ENCODE assay signal across 8 cellular contexts in genomic region chr4:86892639-86892965, GRCh38. TPM values are rescaled to one million over a fixed set of nuclear protein-coding genes. Genes with fewer than 3 reads are reported as not detected.
A peak's percentile ranks its signal among the peaks of the same experiment; 100 is the strongest.
DNase-seq lines count a peak whose midpoint lies in the region; ATAC-seq and TF ChIP-seq lines count a peak whose summit lies in the region.

No MANE protein-coding gene starts in this region.

- no peaks in the 10 kb centered on the region for H3K9me3 Mint-ChIP-seq in activated CD4-positive, alpha-beta T cell treated with anti-CD3 and anti-CD28 coated beads, Interleukin-2, amount 10 ng/mL, durations not matched to agents 24 days and 14 days

- H3K36me3 Mint-ChIP-seq in activated CD4-positive, alpha-beta T cell treated with anti-CD3 and anti-CD28 coated beads, Interleukin-2, amount 10 ng/mL, durations not matched to agents 24 days and 14 days (ENCODE audit: low read depth): no peaks in the 10 kb centered on the region

- no peaks in the 10 kb centered on the region for H3K36me3 ChIP-seq in RWPE2 (ENCODE audit: low read depth)

- H3K27me3 Mint-ChIP-seq in activated CD4-positive, alpha-beta T cell treated with anti-CD3 and anti-CD28 coated beads, Interleukin-2, amount 10 ng/mL, durations not matched to agents 24 days and 14 days: peaks cover 26% of the 10 kb centered on the region

- no peak for TF ChIP-seq CTCF in RWPE2 (IDR thresholded peaks at IDR 0.05; ENCODE audit: poor library complexity, severe bottlenecking)
- TF ChIP-seq CTCF in fibroblast of mammary gland (conservative IDR thresholded peaks at IDR 0.05; ENCODE audit: control insufficient read depth, insufficient read depth, low read depth, low read length): no peak

- peaks cover 2% of the 10 kb centered on the region for H3K4me1 Mint-ChIP-seq in activated CD4-positive, alpha-beta T cell treated with anti-CD3 and anti-CD28 coated beads, Interleukin-2, amount 10 ng/mL, durations not matched to agents 24 days and 14 days

- no peak overlapping the region for H3K27ac Mint-ChIP-seq in activated CD4-positive, alpha-beta T cell treated with anti-CD3 and anti-CD28 coated beads, Interleukin-2, amount 10 ng/mL, durations not matched to agents 24 days and 14 days

- DNase-seq in activated CD4-positive, alpha-beta T cell treated with anti-CD3 and anti-CD28 coated beads, Interleukin-2, amount 10 ng/mL, durations not matched to agents 24 days and 14 days: no peak
- DNase-seq in activated CD4-positive, alpha-beta T cell treated with anti-CD3 and anti-CD28 coated beads, Interleukin-2, amount 50 U/mL, for 4 hours: no peak
- DNase-seq in RWPE2 (ENCODE audit: low spot score) (no peak), fibroblast of mammary gland (ENCODE audit: low read depth) (no peak), sciatic nerve (ENCODE audit: low spot score) (no peak), T-helper 9 cell (no peak), HuH-7.5 (ENCODE audit: low spot score) (no peak), NCI-H1436 (lab: John Stamatoyannopoulos, UW) (no peak)

- no peaks in the 10 kb centered on the region for H3K9me3 ChIP-seq in RWPE2 (ENCODE audit: severe bottlenecking)

- peak overlapping the region; percentile 84 for H3K27ac ChIP-seq in RWPE2 (ENCODE audit: poor library complexity, severe bottlenecking)

- ATAC-seq in RWPE2 (ENCODE audit: low read depth) (no peak; the same call in 2 of the 3 replicates), sciatic nerve (peak; percentile 54)

- intact Hi-C loops in activated CD4-positive, alpha-beta T cell treated with anti-CD3 and anti-CD28 coated beads, Interleukin-2, amount 10 ng/mL, durations not matched to agents 24 days and 14 days (cut with micrococcal nuclease): no loop called here
- intact Hi-C loops in sciatic nerve (cut with DNase I): no loop called here

- H3K4me3 ChIP-seq in RWPE2 (ENCODE audit: severe bottlenecking) (peak overlapping the region; percentile 53), fibroblast of mammary gland (ENCODE audit: control insufficient read depth, low read depth, low read length) (peak overlapping the region; percentile 66)

- H3K4me1 ChIP-seq in RWPE2 (ENCODE audit: insufficient read depth, poor library complexity, severe bottlenecking): peaks cover 8% of the 10 kb centered on the region

- peak overlapping the region; percentile 72 for H3K4me3 Mint-ChIP-seq in activated CD4-positive, alpha-beta T cell treated with anti-CD3 and anti-CD28 coated beads, Interleukin-2, amount 10 ng/mL, durations not matched to agents 24 days and 14 days

- H3K27me3 ChIP-seq in RWPE2 (ENCODE audit: insufficient read depth, poor library complexity, severe bottlenecking): no peaks in the 10 kb centered on the region

RNA-seq across cellular contexts. Expression of gene C4orf36, which starts 0.4 kb away (rescaled TPM):
- not detected in 2 replicates for total RNA-seq in activated CD4-positive, alpha-beta T cell treated with anti-CD3 and anti-CD28 coated beads, Interleukin-2, amount 10 ng/mL, durations not matched to agents 24 days and 14 days
- 0.49 TPM for total RNA-seq in sciatic nerve

RNA-seq across cellular contexts. Expression of gene AFF1, which starts 42.2 kb away (rescaled TPM):
- total RNA-seq in activated CD4-positive, alpha-beta T cell treated with anti-CD3 and anti-CD28 coated beads, Interleukin-2, amount 10 ng/mL, durations not matched to agents 24 days and 14 days: 44.0 and 44.3 TPM in 2 replicates
- 121 TPM for total RNA-seq in sciatic nerve

RNA-seq across cellular contexts. Expression of gene SLC10A6, which starts 43.4 kb away (rescaled TPM):
- total RNA-seq in activated CD4-positive, alpha-beta T cell treated with anti-CD3 and anti-CD28 coated beads, Interleukin-2, amount 10 ng/mL, durations not matched to agents 24 days and 14 days: not detected in 2 replicates
- 6.3 TPM for total RNA-seq in sciatic nerve
